In genomic region chr17:31495049-31495885, GRCh38 we compare ENCODE assay signal across 10 cellular contexts.
DNase-seq lines count a peak whose midpoint lies in the region; ATAC-seq, FAIRE-seq and TF ChIP-seq lines count a peak whose summit lies in the region.
"Had no signal": no experiment of that assay in that cellular context is flagged by ENCODE, and none has a peak within 500 bp of the region (broad histone marks: within the 10 kb centered on the region; RNA-seq: fewer than 3 reads in every experiment).

No MANE protein-coding gene starts in this region.

- H3K27ac ChIP-seq in 22Rv1 (0 out of 2 replicates have a peak overlapping the region, but pooled peaks have one; percentile 12), RWPE1 (peak overlapping the region; percentile 72), kidney (ENCODE audit: low read depth in 2 of 2, low read length in 2 of 2) (peak overlapping the region; percentile 80 to 85)

- H3K36me3 ChIP-seq in kidney (ENCODE audit: control insufficient read depth in 1 of 2, insufficient read depth in 2 of 2, low read length in 2 of 2): no peaks in the 10 kb centered on the region

- no peak for ATAC-seq in HG02610 (IDR thresholded peaks at IDR 0.05; ENCODE audit: unreplicated experiment)
- no peak for ATAC-seq in HG03442 (IDR thresholded peaks at IDR 0.05; ENCODE audit: unreplicated experiment)
- no peak for ATAC-seq in HG03342 (IDR thresholded peaks at IDR 0.05; ENCODE audit: unreplicated experiment)

- intact Hi-C loops in kidney (cut with DNase I): no loop called here

- peak overlapping the region in 1 of 2 donors; percentile 24 for H3K4me3 ChIP-seq in kidney (ENCODE audit: low read length in 2 of 2)

- no peak overlapping the region for H3K4me3 Mint-ChIP-seq in mesothelial cell of epicardium

- peaks cover 2% of the 10 kb centered on the region for H3K27me3 Mint-ChIP-seq in mesothelial cell of epicardium (ENCODE audit: low read depth)

- POLR2A ChIA-PET in RWPE1 (lab: Yijun Ruan, JAX; ENCODE audit: low non-redundant PET): no interaction called here

- peaks cover 51 to 70% of the 10 kb centered on the region in 2 donors for H3K4me1 ChIP-seq in kidney (ENCODE audit: control insufficient read depth in 1 of 2, insufficient read depth in 1 of 2, low read depth in 1 of 2, low read length in 2 of 2)

- H3K9me3 ChIP-seq in kidney (ENCODE audit: control insufficient read depth in 1 of 2, low read length in 2 of 2): no peaks in the 10 kb centered on the region

- no peaks in the 10 kb centered on the region for H3K36me3 Mint-ChIP-seq in mesothelial cell of epicardium

- peak; percentile 38 for DNase-seq in H4 (ENCODE audit: low spot score)
- DNase-seq in RWPE1 (ENCODE audit: low spot score): no peak
- peak; percentile 94 for DNase-seq in kidney
- DNase-seq in mesothelial cell of epicardium (ENCODE audit: low spot score in 2 of 2, unreplicated experiment in 2 of 2): no peak
- DNase-seq: EL, H7 had no signal

- no peak overlapping the region for H3K27ac Mint-ChIP-seq in mesothelial cell of epicardium

- CTCF ChIA-PET in RWPE1 (lab: Yijun Ruan, JAX): interaction anchor here (0.6 to 1.5 kb wide), 4 partner anchors 15 to 277 kb away, joined by 3 to 6 read pairs (median 4); no protein-coding TSS in a partner anchor

- H3K9me3 Mint-ChIP-seq in mesothelial cell of epicardium: no peaks in the 10 kb centered on the region

- peaks cover 27% of the 10 kb centered on the region for H3K4me1 Mint-ChIP-seq in mesothelial cell of epicardium

- TF ChIP-seq CTCF in 22Rv1 (IDR thresholded peaks at IDR 0.05) (no peak), RWPE1 (conservative IDR thresholded peaks at IDR 0.05; ENCODE audit: low read depth) (no peak), kidney (IDR thresholded peaks at IDR 0.05; ENCODE audit: borderline replicate concordance, extremely low read depth, insufficient read depth) (no peak), mesothelial cell of epicardium (IDR thresholded peaks at IDR 0.05; ENCODE audit: unreplicated experiment) (no peak)

- H3K9ac ChIP-seq in kidney (ENCODE audit: low read length in 2 of 2): no peak overlapping the region

- no peak for FAIRE-seq in kidney (lab: Jason Lieb, UNC)

Comparison
In these comparisons a context has a peak if more than half of its experiments do, and no peak if none do; other contexts are left out.
1. H3K27ac ChIP-seq: peak in every context shown above with its lines; median percentile 82 in kidney; 72 in RWPE1; 12 in 22Rv1.
2. DNase-seq: peak in H4 (single experiment) and kidney (single experiment); none in RWPE1 (single experiment) and mesothelial cell of epicardium (0 of 2).